ENCODE assay signal across 8 cellular contexts in genomic region chr14:90384543-90384911, GRCh38. TPM values are rescaled to one million over a fixed set of nuclear protein-coding genes. Genes with fewer than 3 reads are reported as not detected.
A peak's percentile ranks its signal among the peaks of the same experiment; 100 is the strongest.
DNase-seq lines count a peak whose midpoint lies in the region; ATAC-seq, FAIRE-seq and TF ChIP-seq lines count a peak whose summit lies in the region.

No MANE protein-coding gene starts in this region.

- H3K27ac ChIP-seq in gastroesophageal sphincter (peak overlapping the region; percentile 86 to 100 (median 90)), smooth muscle cell (ENCODE audit: low read depth) (peak overlapping the region; percentile 100)

- no peaks in the 10 kb centered on the region for H4K20me1 ChIP-seq in smooth muscle cell (ENCODE audit: low read depth)

- peaks cover 15% of the 10 kb centered on the region for H3F3A ChIP-seq in smooth muscle cell (ENCODE audit: low read depth)

- no peaks in the 10 kb centered on the region for H3K36me3 Mint-ChIP-seq in T-cell

- peak overlapping the region; percentile 95 for H3K9ac ChIP-seq in smooth muscle cell (ENCODE audit: low read depth)

- no peak for TF ChIP-seq EP300 in gastroesophageal sphincter (IDR thresholded peaks at IDR 0.05)

- H3K9me3 ChIP-seq in gastroesophageal sphincter (no peaks in the 10 kb centered on the region), smooth muscle cell (replicated peaks; ENCODE audit: low read depth) (no peaks in the 10 kb centered on the region)

- TF ChIP-seq POLR2A in gastroesophageal sphincter (IDR thresholded peaks at IDR 0.05) = no peak

- H3K27me3 Mint-ChIP-seq in T-cell = no peaks in the 10 kb centered on the region

- CTCF ChIA-PET in T-cell (lab: Charles Lee) = interaction anchor here (0.5 to 2.4 kb wide), 9 partner anchors 14 to 375 kb away, joined by 3 to 14 read pairs (median 4); no protein-coding TSS in a partner anchor

- H3K27me3 ChIP-seq in gastroesophageal sphincter (no peaks in the 10 kb centered on the region), smooth muscle cell (ENCODE audit: low read depth) (no peaks in the 10 kb centered on the region)

- H2AFZ ChIP-seq in smooth muscle cell (ENCODE audit: low read depth) = peak overlapping the region; percentile 92

- H3K4me1 ChIP-seq in gastroesophageal sphincter (peaks cover 6 to 43% (median 7%) of the 10 kb centered on the region in 3 donors), smooth muscle cell (ENCODE audit: low read depth) (peaks cover 20% of the 10 kb centered on the region)

- POLR2A ChIA-PET in T-cell (lab: Charles Lee) = interaction anchor here (0.6 to 4.0 kb wide), 7 partner anchors 12 to 1738 kb away, joined by 3 to 33 read pairs (median 4); partner anchors contain the start of genes CALM1 (in 2 of the 2), CPSF2 (in 1 of the 2) and RPS6KA5 (in 1 of the 2)

- H3K79me2 ChIP-seq in smooth muscle cell (ENCODE audit: low read depth) = no peaks in the 10 kb centered on the region

- H3K9me3 Mint-ChIP-seq in T-cell = no peaks in the 10 kb centered on the region

- H3K4me2 ChIP-seq in smooth muscle cell = peak overlapping the region; percentile 94

- peaks cover 0 to 28% (median 21%) of the 10 kb centered on the region in 3 donors for H3K4me1 Mint-ChIP-seq in T-cell

- FAIRE-seq in urothelium cell line (lab: Jason Lieb, UNC) = no peak

- no peak overlapping the region for H3K4me3 Mint-ChIP-seq in T-cell

- H3K36me3 ChIP-seq in gastroesophageal sphincter = no peaks in the 10 kb centered on the region
- no peaks in the 10 kb centered on the region for H3K36me3 ChIP-seq in smooth muscle cell (ENCODE audit: low read depth)

- ATAC-seq in T-cell (replicated peaks in 1 of 4) (peak; percentile 47 to 58 (median 50)), gastroesophageal sphincter (no peak), HG02981 (IDR thresholded peaks at IDR 0.05; ENCODE audit: unreplicated experiment) (no peak)

- peak; percentile 21 for DNase-seq in NOMO-1 treated with DMSO at 0.1 percent for 48 hours (lab: John Stamatoyannopoulos, UW; ENCODE audit: unreplicated experiment)
- DNase-seq in NOMO-1 treated with dmso at 0.1 percent for 144 hours (lab: John Stamatoyannopoulos, UW; ENCODE audit: unreplicated experiment) = no peak
- peak in 12 of 34 experiments; percentile 13 to 45 (median 24) for DNase-seq in T-cell
- no peak for DNase-seq in smooth muscle cell (lab: John Stamatoyannopoulos, UW; ENCODE audit: unreplicated experiment)
- no peak for DNase-seq in urothelium cell line (ENCODE audit: low spot score)
- DNase-seq in NCI-H82 (lab: John Stamatoyannopoulos, UW) = no peak

- peak overlapping the region; percentile 44 to 57 for H3K4me3 ChIP-seq in gastroesophageal sphincter
- H3K4me3 ChIP-seq in smooth muscle cell = no peak overlapping the region

- no peak for TF ChIP-seq CTCF in gastroesophageal sphincter (IDR thresholded peaks at IDR 0.05)
- no peak for TF ChIP-seq CTCF in smooth muscle cell (IDR thresholded peaks at IDR 0.05; ENCODE audit: borderline replicate concordance, insufficient read depth, poor library complexity, severe bottlenecking)

- WGBS in gastroesophageal sphincter (ENCODE audit: low coverage in 1 of 2), 2 donors = 46 to 59% methylated on average over 3 of the region's 3 CpGs
- 39% methylated on average over 3 of the region's 3 CpGs for WGBS in smooth muscle cell (ENCODE audit: low lambda C conversion rate)

- H3K27ac Mint-ChIP-seq in T-cell = no peak overlapping the region

RNA-seq across cellular contexts. Expression of gene CALM1, which starts 12.3 kb away (rescaled TPM):
- total RNA-seq in T-cell (100 to 1,000 TPM; 642 to 952 (median 674) TPM), gastroesophageal sphincter (100 to 1,000 TPM; 425 to 902 (median 829) TPM), smooth muscle cell (289 and 302 TPM in 2 replicates)
- 545 and 597 TPM in 2 replicates for polyA plus RNA-seq in smooth muscle cell

RNA-seq across cellular contexts. Expression of gene NRDE2, which starts 52.8 kb away (rescaled TPM):
- total RNA-seq in T-cell = 10 to 100 TPM; 20.5 to 26.7 (median 23.1) TPM
- 10 to 100 TPM in 2 of 4 donors, 1 to 10 TPM in 2; 7.8 to 28.0 (median 11.2) TPM for total RNA-seq in gastroesophageal sphincter
- 7.5 and 8.0 TPM in 2 replicates for total RNA-seq in smooth muscle cell
- 9.9 and 17.5 TPM in 2 replicates for polyA plus RNA-seq in smooth muscle cell

Comparison
In these comparisons a context has a peak if more than half of its experiments do, and no peak if none do; other contexts are left out.
1. ATAC-seq: peak in T-cell (4 of 4); none in gastroesophageal sphincter (single experiment) and HG02981 (single experiment).